ENCODE assay signal across 20 cellular contexts in genomic region chr11:86589856-86590589, GRCh38.
DNase-seq lines count a peak whose midpoint lies in the region; ATAC-seq, FAIRE-seq and TF ChIP-seq lines count a peak whose summit lies in the region.
"Had no signal": no experiment of that assay in that cellular context is flagged by ENCODE, and none has a peak within 500 bp of the region (broad histone marks: within the 10 kb centered on the region; RNA-seq: fewer than 3 reads in every experiment).

No MANE protein-coding gene starts in this region.

- H3K27ac ChIP-seq in ectodermal cell (ENCODE audit: insufficient read depth, low read depth, low read length, poor library complexity, severe bottlenecking) (peak overlapping the region; percentile 28), trophoblast cell (ENCODE audit: low read depth, low read length) (no peak overlapping the region), ovary (no peak overlapping the region)
- H3K27ac ChIP-seq: HL-60 had no signal

- no peak overlapping the region for H2BK12ac ChIP-seq in trophoblast cell (ENCODE audit: low read length)

- H3K27me3 ChIP-seq in ectodermal cell (ENCODE audit: control insufficient read depth, insufficient read depth, low read length, poor library complexity, severe bottlenecking) (no peaks in the 10 kb centered on the region), trophoblast cell (ENCODE audit: insufficient read depth, low read length) (no peaks in the 10 kb centered on the region), ovary (no peaks in the 10 kb centered on the region)

- no peak for TF ChIP-seq POLR2A in GM12892 (IDR thresholded peaks at IDR 0.05; ENCODE audit: low read depth, low read length)
- TF ChIP-seq POLR2A in ovary (IDR thresholded peaks at IDR 0.05) = no peak

- H3K36me3 ChIP-seq in ectodermal cell (ENCODE audit: control insufficient read depth, insufficient read depth, low read length) = no peaks in the 10 kb centered on the region
- no peaks in the 10 kb centered on the region for H3K36me3 ChIP-seq in trophoblast cell (ENCODE audit: control insufficient read depth in 1 of 2, insufficient read depth in 2 of 2, low read length in 2 of 2)
- H3K36me3 ChIP-seq in ovary = no peaks in the 10 kb centered on the region

- no peak overlapping the region for H2AFZ ChIP-seq in trophoblast cell (ENCODE audit: insufficient read depth, low read length, poor library complexity)
- H2AFZ ChIP-seq: PC-9 had no signal

- no peak overlapping the region for H2BK5ac ChIP-seq in trophoblast cell (ENCODE audit: low read depth, low read length, poor library complexity)

- no peak overlapping the region for H3K4me2 ChIP-seq in trophoblast cell (ENCODE audit: low read length)

- no peaks in the 10 kb centered on the region for H3K27me3 Mint-ChIP-seq in activated naive CD4-positive, alpha-beta T cell treated with anti-CD3 and anti-CD28 coated beads, Interleukin-2, amount 50 U/mL, for 24 hours
- H3K27me3 Mint-ChIP-seq: B cell had no signal

- H3K4me3 ChIP-seq in ectodermal cell (ENCODE audit: insufficient read depth, low read depth, low read length) = no peak overlapping the region
- H3K4me3 ChIP-seq in trophoblast cell (ENCODE audit: low read depth, low read length) = peak overlapping the region; percentile 26
- H3K4me3 ChIP-seq in ovary = no peak overlapping the region
- H3K4me3 ChIP-seq: PC-9 had no signal

- peak overlapping the region; percentile 57 for H3K27ac Mint-ChIP-seq in activated naive CD4-positive, alpha-beta T cell treated with anti-CD3 and anti-CD28 coated beads, Interleukin-2, amount 50 U/mL, for 24 hours
- H3K27ac Mint-ChIP-seq: B cell; CD8-positive, alpha-beta T cell had no signal

- WGBS in ectodermal cell, 2 experiments = 70 to 74% methylated on average over 7 of the region's 7 CpGs
- no CpG with 5 or more reads among the region's 7 CpGs for WGBS in trophoblast cell (ENCODE audit: extremely low coverage, insufficient coverage, insufficient read length)
- 94 to 96% (median 95%) methylated on average over 7 of the region's 7 CpGs for WGBS in ovary, 3 donors

- H3K4me1 Mint-ChIP-seq in activated naive CD4-positive, alpha-beta T cell treated with anti-CD3 and anti-CD28 coated beads, Interleukin-2, amount 50 U/mL, for 24 hours = peaks cover 47% of the 10 kb centered on the region

- no peak overlapping the region for H4K8ac ChIP-seq in trophoblast cell (ENCODE audit: low read depth, low read length)

- H3K36me3 Mint-ChIP-seq in activated naive CD4-positive, alpha-beta T cell treated with anti-CD3 and anti-CD28 coated beads, Interleukin-2, amount 50 U/mL, for 24 hours = no peaks in the 10 kb centered on the region
- H3K36me3 Mint-ChIP-seq: CD8-positive, alpha-beta T cell had no signal

- H3K9ac ChIP-seq in trophoblast cell (ENCODE audit: low read length) = no peak overlapping the region

- H3K18ac ChIP-seq in trophoblast cell (ENCODE audit: low read length) = no peak overlapping the region

- H3K4ac ChIP-seq in trophoblast cell (ENCODE audit: low read depth, low read length) = no peak overlapping the region

- peak overlapping the region; percentile 66 for H2AK5ac ChIP-seq in trophoblast cell (ENCODE audit: low read length)

- no peaks in the 10 kb centered on the region for H3K9me3 Mint-ChIP-seq in activated naive CD4-positive, alpha-beta T cell treated with anti-CD3 and anti-CD28 coated beads, Interleukin-2, amount 50 U/mL, for 24 hours
- H3K9me3 Mint-ChIP-seq: CD8-positive, alpha-beta T cell had no signal

- H3K79me2 ChIP-seq in trophoblast cell (ENCODE audit: control insufficient read depth, insufficient read depth, low read length, poor library complexity) = peaks cover 1% of the 10 kb centered on the region

- TF ChIP-seq EP300 in ovary (IDR thresholded peaks at IDR 0.05) = no peak

- no peak overlapping the region for H4K12ac ChIP-seq in trophoblast cell (ENCODE audit: low read depth, low read length)

- no peak for TF ChIP-seq CTCF in ovary (IDR thresholded peaks at IDR 0.05)

- peaks cover 55% of the 10 kb centered on the region for H3K4me1 ChIP-seq in ectodermal cell (ENCODE audit: control insufficient read depth, insufficient read depth, low read length)
- peaks cover 20 to 25% of the 10 kb centered on the region in 2 experiments for H3K4me1 ChIP-seq in trophoblast cell (ENCODE audit: control insufficient read depth in 1 of 2, insufficient read depth in 2 of 2, low read length in 2 of 2)
- peaks cover 9% of the 10 kb centered on the region for H3K4me1 ChIP-seq in ovary (ENCODE audit: insufficient read depth)

- no peak for DNase-seq in activated naive CD4-positive, alpha-beta T cell treated with Interleukin-2 at 50 U/mL for 16 hours
- DNase-seq in GM12892 (ENCODE audit: insufficient read length) (no peak), trophoblast cell (peak in 1 of 2 donors; percentile 33), AML-193 (lab: John Stamatoyannopoulos, UW) (no peak), ovary (no peak)
- DNase-seq: ACHN; CD8-positive, alpha-beta T cell; DND-41; GDM1; GOT3; KG1; NCI-H1092; NCI-H2227 treated with DMSO at 0.1 percent for 48 hours had no signal

- FAIRE-seq in GM12892 (lab: Jason Lieb, UNC) = peak; percentile 38

- no peak overlapping the region for H2BK120ac ChIP-seq in trophoblast cell (ENCODE audit: insufficient read depth, low read length, poor library complexity)

- H4K91ac ChIP-seq in trophoblast cell (ENCODE audit: low read depth, low read length) = peak overlapping the region; percentile 30

- intact Hi-C loops in ovary (cut with DNase I) = loop anchor here in 1 of 4 donors (10.0 kb wide), 1 partner anchor 135 kb away; no protein-coding TSS in a partner anchor

- H3K79me1 ChIP-seq in trophoblast cell (ENCODE audit: low read length) = peaks cover 8% of the 10 kb centered on the region

- H3K9me3 ChIP-seq in ectodermal cell (ENCODE audit: control insufficient read depth, low read length) = no peaks in the 10 kb centered on the region
- H3K9me3 ChIP-seq in trophoblast cell (ENCODE audit: insufficient read depth, low read depth, low read length) = no peaks in the 10 kb centered on the region
- no peaks in the 10 kb centered on the region for H3K9me3 ChIP-seq in ovary

- H3K23ac ChIP-seq in trophoblast cell (ENCODE audit: low read length) = no peak overlapping the region

- H3K4me3 Mint-ChIP-seq in activated naive CD4-positive, alpha-beta T cell treated with anti-CD3 and anti-CD28 coated beads, Interleukin-2, amount 50 U/mL, for 24 hours = peak overlapping the region; percentile 6
- H3K4me3 Mint-ChIP-seq: B cell; CD8-positive, alpha-beta T cell had no signal

- ATAC-seq in HG03457 (IDR thresholded peaks at IDR 0.05; ENCODE audit: unreplicated experiment) = no peak
- ATAC-seq: CD8-positive, alpha-beta T cell; Right ventricle myocardium inferior had no signal

- H3K14ac ChIP-seq in trophoblast cell (ENCODE audit: low read length) = no peak overlapping the region
